Comparison of ENCODE assay signal across 8 cellular contexts in the genomic region with DNA sequence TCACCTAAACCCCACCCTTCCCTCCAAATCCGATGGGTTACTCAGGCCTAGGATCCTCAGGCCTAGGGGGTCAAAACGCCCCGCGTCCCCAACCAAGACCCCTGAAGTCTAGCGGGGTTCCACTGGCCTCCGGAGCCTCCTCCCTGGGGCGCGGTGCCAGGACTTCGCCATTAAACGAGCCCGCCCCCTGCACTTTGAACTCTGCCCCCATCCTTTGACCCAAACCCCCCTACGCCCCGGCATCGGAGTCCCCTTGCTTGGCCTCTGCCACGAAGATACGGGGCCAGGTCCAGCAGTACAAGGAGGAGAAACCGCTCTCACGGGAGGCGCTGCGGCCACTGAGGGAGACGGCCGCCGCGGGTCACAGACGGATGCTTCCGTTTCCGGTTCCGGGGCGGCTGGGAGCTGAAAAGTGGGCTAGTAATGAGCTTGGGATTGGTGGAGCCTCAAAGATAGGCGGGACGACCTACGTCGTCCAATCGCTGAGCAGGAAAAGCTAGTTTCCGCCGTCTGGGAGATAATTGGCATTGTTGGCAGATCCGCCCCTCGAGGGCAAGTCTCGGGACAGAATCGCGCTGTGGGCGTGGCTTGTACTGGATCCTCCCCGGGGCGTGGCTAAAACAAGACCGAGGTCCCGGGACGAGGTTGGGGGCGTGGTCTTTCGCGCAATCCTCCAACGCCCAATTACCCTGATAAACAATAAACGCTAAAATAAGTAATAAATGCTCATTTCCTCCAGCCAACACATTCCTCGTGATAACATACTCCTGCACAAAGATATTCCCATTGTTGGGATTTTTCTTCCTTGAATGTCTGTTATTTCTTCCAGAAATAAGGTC. TPM values are rescaled to one million over a fixed set of nuclear protein-coding genes. Genes with fewer than 3 reads are reported as not detected.
A peak's percentile ranks its signal among the peaks of the same experiment; 100 is the strongest.
DNase-seq lines count a peak whose midpoint lies in the region; ATAC-seq and TF ChIP-seq lines count a peak whose summit lies in the region.

No MANE protein-coding gene starts in this region.

- peak overlapping the region; percentile 87 for H3K27ac Mint-ChIP-seq in activated T-helper 2 cell treated with anti-CD3 and anti-CD28 coated beads, Interferon-gamma antibody, Interleukin-2, Interleukin-4, amounts not matched to agents 10 μg/mL and 5 μg/mL and 100 μg/mL, durations not matched to agents 14 hours and 24 hours and 36 hours
- H3K27ac Mint-ChIP-seq in naive B cell = peak overlapping the region; percentile 98 to 100 (median 99)
- H3K27ac Mint-ChIP-seq in stimulated activated effector memory CD8-positive, alpha-beta T cell treated with anti-CD3 and anti-CD28 coated beads, Interleukin-12 subunit alpha, Interleukin-12 subunit beta, amount 100 ng/mL, for 72 hours = peak overlapping the region; percentile 97

- H3K79me2 ChIP-seq in fibroblast of lung (ENCODE audit: control insufficient read depth, insufficient read depth, low read length) = peaks cover 12% of the 10 kb centered on the region

- peak; percentile 94 to 95 for ATAC-seq in naive B cell (ENCODE audit: low read depth in 2 of 2)
- ATAC-seq in stimulated activated effector memory CD8-positive, alpha-beta T cell treated with anti-CD3 and anti-CD28 coated beads, Interleukin-12 subunit alpha, Interleukin-12 subunit beta, amount 100 ng/mL, for 72 hours = peak; percentile 98

- H2AFZ ChIP-seq in fibroblast of lung (ENCODE audit: low read length) = peak overlapping the region; percentile 83

- H3K27ac ChIP-seq in fibroblast of lung (ENCODE audit: insufficient read depth, low read length) = peak overlapping the region; percentile 90

- H4K20me1 ChIP-seq in fibroblast of lung (ENCODE audit: control insufficient read depth, extremely low read depth, insufficient read depth, low read length) = no peaks in the 10 kb centered on the region

- no peaks in the 10 kb centered on the region for H3K9me3 Mint-ChIP-seq in activated T-helper 2 cell treated with anti-CD3 and anti-CD28 coated beads, Interferon-gamma antibody, Interleukin-2, Interleukin-4, amounts not matched to agents 10 μg/mL and 5 μg/mL and 100 μg/mL, durations not matched to agents 14 hours and 24 hours and 36 hours
- H3K9me3 Mint-ChIP-seq in naive B cell = no peaks in the 10 kb centered on the region
- H3K9me3 Mint-ChIP-seq in stimulated activated effector memory CD8-positive, alpha-beta T cell treated with anti-CD3 and anti-CD28 coated beads, Interleukin-12 subunit alpha, Interleukin-12 subunit beta, amount 100 ng/mL, for 72 hours = no peaks in the 10 kb centered on the region

- peak overlapping the region; percentile 88 for H3K4me3 Mint-ChIP-seq in activated T-helper 2 cell treated with anti-CD3 and anti-CD28 coated beads, Interferon-gamma antibody, Interleukin-2, Interleukin-4, amounts not matched to agents 10 μg/mL and 5 μg/mL and 100 μg/mL, durations not matched to agents 14 hours and 24 hours and 36 hours (ENCODE audit: low read depth)
- peak overlapping the region; percentile 91 to 99 (median 98) for H3K4me3 Mint-ChIP-seq in naive B cell
- peak overlapping the region; percentile 98 for H3K4me3 Mint-ChIP-seq in stimulated activated effector memory CD8-positive, alpha-beta T cell treated with anti-CD3 and anti-CD28 coated beads, Interleukin-12 subunit alpha, Interleukin-12 subunit beta, amount 100 ng/mL, for 72 hours

- peak overlapping the region; percentile 76 to 85 (median 80) for H3K4me3 ChIP-seq in fibroblast of lung (replicated peaks in 1 of 4; ENCODE audit: control extremely low read depth in 1 of 4, insufficient read depth in 1 of 4, low read depth in 3 of 4, low read length in 4 of 4)

- no peak for TF ChIP-seq CTCF in fibroblast of lung (conservative IDR thresholded peaks at IDR 0.05 in 1 of 2, IDR thresholded peaks at IDR 0.05 in 1 of 2; ENCODE audit: low read depth in 1 of 2, low read length in 2 of 2)

- no peaks in the 10 kb centered on the region for H3K27me3 ChIP-seq in fibroblast of lung (ENCODE audit: control insufficient read depth, insufficient read depth, low read length)

- H3K36me3 ChIP-seq in fibroblast of lung (ENCODE audit: control insufficient read depth, insufficient read depth, low read length) = no peaks in the 10 kb centered on the region

- peaks cover 18% of the 10 kb centered on the region for H3K36me3 Mint-ChIP-seq in activated T-helper 2 cell treated with anti-CD3 and anti-CD28 coated beads, Interferon-gamma antibody, Interleukin-2, Interleukin-4, amounts not matched to agents 10 μg/mL and 5 μg/mL and 100 μg/mL, durations not matched to agents 14 hours and 24 hours and 36 hours (ENCODE audit: low read depth)
- no peaks in the 10 kb centered on the region for H3K36me3 Mint-ChIP-seq in naive B cell
- peaks cover 32% of the 10 kb centered on the region for H3K36me3 Mint-ChIP-seq in stimulated activated effector memory CD8-positive, alpha-beta T cell treated with anti-CD3 and anti-CD28 coated beads, Interleukin-12 subunit alpha, Interleukin-12 subunit beta, amount 100 ng/mL, for 72 hours

- peak; percentile 99 for DNase-seq in EH (ENCODE audit: low read depth)
- DNase-seq in GOT3 (lab: John Stamatoyannopoulos, UW) = peak; percentile 96
- DNase-seq in LHCN-M2 (ENCODE audit: low read depth) = peak; percentile 99
- peak; percentile 99 for DNase-seq in RPMI8226
- DNase-seq in activated T-helper 2 cell treated with anti-CD3 and anti-CD28 coated beads, Interferon-gamma antibody, Interleukin-2, Interleukin-4, amounts not matched to agents 10 μg/mL and 5 μg/mL and 100 μg/mL, durations not matched to agents 14 hours and 24 hours and 36 hours (ENCODE audit: low spot score) = peak; percentile 100
- peak; percentile 98 to 100 for DNase-seq in fibroblast of lung (ENCODE audit: low read depth in 2 of 2)
- peak; percentile 100 for DNase-seq in naive B cell
- DNase-seq in stimulated activated effector memory CD8-positive, alpha-beta T cell treated with anti-CD3 and anti-CD28 coated beads, Interleukin-12 subunit alpha, Interleukin-12 subunit beta, amount 100 ng/mL, for 72 hours (ENCODE audit: low spot score in 2 of 2) = peak; percentile 98 to 100

- H3K4me1 ChIP-seq in fibroblast of lung (ENCODE audit: control insufficient read depth, extremely low read depth, insufficient read depth, low read length) = peaks cover 4% of the 10 kb centered on the region

- H3K9ac ChIP-seq in fibroblast of lung (ENCODE audit: insufficient read depth, low read length) = peak overlapping the region; percentile 90

- intact Hi-C loops in activated T-helper 2 cell treated with anti-CD3 and anti-CD28 coated beads, Interferon-gamma antibody, Interleukin-2, Interleukin-4, amounts not matched to agents 10 μg/mL and 5 μg/mL and 100 μg/mL, durations not matched to agents 14 hours and 24 hours and 36 hours (cut with micrococcal nuclease) = loop anchor here (5.0 kb wide), 1 partner anchor 152 kb away; no protein-coding TSS in a partner anchor

- H3K4me1 Mint-ChIP-seq in activated T-helper 2 cell treated with anti-CD3 and anti-CD28 coated beads, Interferon-gamma antibody, Interleukin-2, Interleukin-4, amounts not matched to agents 10 μg/mL and 5 μg/mL and 100 μg/mL, durations not matched to agents 14 hours and 24 hours and 36 hours (ENCODE audit: low read depth) = peaks cover 18% of the 10 kb centered on the region
- peaks cover 23 to 29% (median 25%) of the 10 kb centered on the region in 3 donors for H3K4me1 Mint-ChIP-seq in naive B cell
- H3K4me1 Mint-ChIP-seq in stimulated activated effector memory CD8-positive, alpha-beta T cell treated with anti-CD3 and anti-CD28 coated beads, Interleukin-12 subunit alpha, Interleukin-12 subunit beta, amount 100 ng/mL, for 72 hours = peaks cover 20% of the 10 kb centered on the region

- H3K9me3 ChIP-seq in fibroblast of lung (ENCODE audit: control insufficient read depth, insufficient read depth, low read depth, low read length) = no peaks in the 10 kb centered on the region

- H3K27me3 Mint-ChIP-seq in activated T-helper 2 cell treated with anti-CD3 and anti-CD28 coated beads, Interferon-gamma antibody, Interleukin-2, Interleukin-4, amounts not matched to agents 10 μg/mL and 5 μg/mL and 100 μg/mL, durations not matched to agents 14 hours and 24 hours and 36 hours (ENCODE audit: low read depth) = no peaks in the 10 kb centered on the region
- no peaks in the 10 kb centered on the region for H3K27me3 Mint-ChIP-seq in naive B cell

- H3K4me2 ChIP-seq in fibroblast of lung (ENCODE audit: extremely low read depth, insufficient read depth, low read length) = peak overlapping the region; percentile 88

RNA-seq across cellular contexts. Expression of gene ZNF77, which starts 5.7 kb away (rescaled TPM):
- 2.9 and 3.3 TPM in 2 replicates for total RNA-seq in LHCN-M2 (2014; rRNA removed)
- polyA plus RNA-seq in LHCN-M2 (2012) = 1.8 TPM
- 3.5 and 4.0 TPM in 2 replicates for total RNA-seq in activated T-helper 2 cell treated with anti-CD3 and anti-CD28 coated beads, Interferon-gamma antibody, Interleukin-2, Interleukin-4, amounts not matched to agents 10 μg/mL and 5 μg/mL and 100 μg/mL, durations not matched to agents 14 hours and 24 hours and 36 hours
- total RNA-seq in fibroblast of lung = 3.9 and 5.0 TPM in 2 replicates
- 3.3 and 4.0 TPM in 2 replicates for polyA plus RNA-seq in fibroblast of lung
- polyA plus RNA-seq in fibroblast of lung (2012) = 2.3 and 2.5 TPM in 2 replicates
- polyA minus RNA-seq in fibroblast of lung (ENCODE audit: low replicate concordance) = 0.24 and 1.5 TPM in 2 replicates
- 1 to 10 TPM in 3 of 6 donors, under 1 TPM in 2, not detected in 1; 0.45 to 3.7 (median 1.1) TPM for polyA plus RNA-seq in naive B cell (ENCODE audit: low read depth in 6 of 6)

RNA-seq across cellular contexts. Expression of gene TLE6, which starts 26.9 kb away (rescaled TPM):
- 0.40 TPM in 1 of 2 replicates, not detected in the other for total RNA-seq in LHCN-M2 (2014; rRNA removed)
- polyA plus RNA-seq in LHCN-M2 (2012) = 0.30 TPM
- total RNA-seq in activated T-helper 2 cell treated with anti-CD3 and anti-CD28 coated beads, Interferon-gamma antibody, Interleukin-2, Interleukin-4, amounts not matched to agents 10 μg/mL and 5 μg/mL and 100 μg/mL, durations not matched to agents 14 hours and 24 hours and 36 hours = 1.4 and 1.5 TPM in 2 replicates
- 0.51 and 1.7 TPM in 2 replicates for total RNA-seq in fibroblast of lung
- polyA plus RNA-seq in fibroblast of lung = 0.24 and 0.56 TPM in 2 replicates
- 0.59 and 1.3 TPM in 2 replicates for polyA plus RNA-seq in fibroblast of lung (2012)
- 7.1 TPM in 1 of 2 replicates, not detected in the other for polyA minus RNA-seq in fibroblast of lung (ENCODE audit: low replicate concordance)
- polyA plus RNA-seq in naive B cell (ENCODE audit: low read depth in 6 of 6) = 10 to 100 TPM in 1 of 6 donors, 1 to 10 TPM in 3, under 1 TPM in 2; 0.43 to 10.7 (median 1.8) TPM

RNA-seq across cellular contexts. Expression of gene ZNF57, which starts 49.8 kb away (rescaled TPM):
- total RNA-seq in LHCN-M2 (2014; rRNA removed) (3.9 and 4.7 TPM in 2 replicates), fibroblast of lung (4.1 and 5.3 TPM in 2 replicates)
- polyA plus RNA-seq in LHCN-M2 (2012) = 1.4 TPM
- 2.7 and 3.1 TPM in 2 replicates for total RNA-seq in activated T-helper 2 cell treated with anti-CD3 and anti-CD28 coated beads, Interferon-gamma antibody, Interleukin-2, Interleukin-4, amounts not matched to agents 10 μg/mL and 5 μg/mL and 100 μg/mL, durations not matched to agents 14 hours and 24 hours and 36 hours
- polyA plus RNA-seq in fibroblast of lung (2.2 and 2.8 TPM in 2 replicates), naive B cell (ENCODE audit: low read depth in 6 of 6) (1 to 10 TPM; 2.9 to 5.5 (median 3.6) TPM)
- 1.7 and 2.0 TPM in 2 replicates for polyA plus RNA-seq in fibroblast of lung (2012)
- 0.27 and 0.63 TPM in 2 replicates for polyA minus RNA-seq in fibroblast of lung (ENCODE audit: low replicate concordance)

Comparison
In these comparisons a context has a peak if more than half of its experiments do, and no peak if none do; other contexts are left out.
1. Peak in every context shown above with its lines: DNase-seq, ATAC-seq, H3K4me3 ChIP-seq and H3K27ac ChIP-seq.